Comparison of ENCODE assay signal across 8 cellular contexts in genomic region chr1:119139857-119140176, GRCh38. TPM values are rescaled to one million over a fixed set of nuclear protein-coding genes. Genes with fewer than 3 reads are reported as not detected.
DNase-seq lines count a peak whose midpoint lies in the region; ATAC-seq, FAIRE-seq and TF ChIP-seq lines count a peak whose summit lies in the region.

No MANE protein-coding gene starts in this region.

- no peak for TF ChIP-seq CTCF in right atrium auricular region (IDR thresholded peaks at IDR 0.05)
- TF ChIP-seq CTCF in CD14-positive monocyte (IDR thresholded peaks at IDR 0.05): no peak

- intact Hi-C loops in CD14-positive monocyte (cut with micrococcal nuclease): no loop called here

- peaks cover 0 to 39% of the 10 kb centered on the region in 2 donors for H3K4me1 ChIP-seq in right atrium auricular region

- H3K27me3 Mint-ChIP-seq in activated T-cell treated with anti-CD3 and anti-CD28 coated beads, Interleukin-2, amount 50 U/mL, for 72 hours (ENCODE audit: low read depth): no peaks in the 10 kb centered on the region
- H3K27me3 Mint-ChIP-seq in CD14-positive monocyte (ENCODE audit: low read depth in 3 of 3): no peaks in the 10 kb centered on the region

- peaks cover 0 to 2% of the 10 kb centered on the region in 2 donors for H3K36me3 Mint-ChIP-seq in activated T-cell treated with anti-CD3 and anti-CD28 coated beads, Interleukin-2, amount 50 U/mL, for 72 hours (ENCODE audit: insufficient read depth in 2 of 2)
- H3K36me3 Mint-ChIP-seq in CD14-positive monocyte: peaks cover 3 to 12% of the 10 kb centered on the region in 2 donors

- H3K4me3 ChIP-seq in right atrium auricular region: peak overlapping the region; percentile 47 to 65

- no peak for DNase-seq in activated T-cell treated with anti-CD3 and anti-CD28 coated beads, Interleukin-2, amount 50 U/mL, for 72 hours
- DNase-seq in activated T-cell treated with anti-CD3 and anti-CD28 coated beads, Interleukin-2, amount 50 U/mL, for 48 hours: no peak
- DNase-seq in RPMI8226 (peak; percentile 66), right atrium auricular region (ENCODE audit: low spot score) (no peak), stromal cell of bone marrow (ENCODE audit: low read depth) (peak; percentile 21), CD14-positive monocyte (ENCODE audit: low spot score) (no peak), RCC 7860 (ENCODE audit: low spot score) (no peak)

- peak; percentile 49 for ATAC-seq in activated T-cell treated with anti-CD3 and anti-CD28 coated beads, Interleukin-2, amount 50 U/mL, for 72 hours (replicated peaks in 1 of 2)
- peak; percentile 20 for ATAC-seq in HG02973 (IDR thresholded peaks at IDR 0.05; ENCODE audit: unreplicated experiment)

- H3K4me3 Mint-ChIP-seq in activated T-cell treated with anti-CD3 and anti-CD28 coated beads, Interleukin-2, amount 50 U/mL, for 72 hours: no peak overlapping the region
- no peak overlapping the region for H3K4me3 Mint-ChIP-seq in CD14-positive monocyte

- no peak for FAIRE-seq in RCC 7860 (lab: Jason Lieb, UNC)

- H3K4me1 Mint-ChIP-seq in activated T-cell treated with anti-CD3 and anti-CD28 coated beads, Interleukin-2, amount 50 U/mL, for 72 hours (ENCODE audit: low read depth): peaks cover 24% of the 10 kb centered on the region
- H3K4me1 Mint-ChIP-seq in CD14-positive monocyte: peaks cover 4% of the 10 kb centered on the region

- peak overlapping the region; percentile 95 to 97 for H3K27ac ChIP-seq in right atrium auricular region

- no peaks in the 10 kb centered on the region for H3K9me3 ChIP-seq in right atrium auricular region

- no peak overlapping the region for H3K27ac Mint-ChIP-seq in activated T-cell treated with anti-CD3 and anti-CD28 coated beads, Interleukin-2, amount 50 U/mL, for 72 hours
- no peak overlapping the region for H3K27ac Mint-ChIP-seq in CD14-positive monocyte

- H3K27me3 ChIP-seq in right atrium auricular region: no peaks in the 10 kb centered on the region

- H3K9me3 Mint-ChIP-seq in activated T-cell treated with anti-CD3 and anti-CD28 coated beads, Interleukin-2, amount 50 U/mL, for 72 hours: no peaks in the 10 kb centered on the region
- H3K9me3 Mint-ChIP-seq in CD14-positive monocyte: no peaks in the 10 kb centered on the region

- H3K36me3 ChIP-seq in right atrium auricular region: no peaks in the 10 kb centered on the region

RNA-seq across cellular contexts. Expression of gene WARS2, which starts 0.6 kb away (rescaled TPM):
- total RNA-seq in activated T-cell treated with anti-CD3 and anti-CD28 coated beads, Interleukin-2, amount 50 U/mL, for 72 hours: 10 to 100 TPM; 19.4 to 21.3 TPM
- total RNA-seq in right atrium auricular region: 10 to 100 TPM in 1 of 2 donors, 1 to 10 TPM in 1; 9.5 to 13.2 TPM
- polyA plus RNA-seq in CD14-positive monocyte: 1 to 10 TPM; 4.7 to 5.1 TPM

Comparison
In these comparisons a context has a peak if more than half of its experiments do, and no peak if none do; other contexts are left out.
1. DNase-seq: peak in RPMI8226 (single experiment) and stromal cell of bone marrow (single experiment); none in activated T-cell treated with anti-CD3 and anti-CD28 coated beads, Interleukin-2, amount 50 U/mL, for 72 hours (0 of 2), activated T-cell treated with anti-CD3 and anti-CD28 coated beads, Interleukin-2, amount 50 U/mL, for 48 hours (0 of 2), right atrium auricular region (single experiment), CD14-positive monocyte (single experiment) and RCC 7860 (single experiment).